ENCODE assay signal across 11 cellular contexts in the genomic region with DNA sequence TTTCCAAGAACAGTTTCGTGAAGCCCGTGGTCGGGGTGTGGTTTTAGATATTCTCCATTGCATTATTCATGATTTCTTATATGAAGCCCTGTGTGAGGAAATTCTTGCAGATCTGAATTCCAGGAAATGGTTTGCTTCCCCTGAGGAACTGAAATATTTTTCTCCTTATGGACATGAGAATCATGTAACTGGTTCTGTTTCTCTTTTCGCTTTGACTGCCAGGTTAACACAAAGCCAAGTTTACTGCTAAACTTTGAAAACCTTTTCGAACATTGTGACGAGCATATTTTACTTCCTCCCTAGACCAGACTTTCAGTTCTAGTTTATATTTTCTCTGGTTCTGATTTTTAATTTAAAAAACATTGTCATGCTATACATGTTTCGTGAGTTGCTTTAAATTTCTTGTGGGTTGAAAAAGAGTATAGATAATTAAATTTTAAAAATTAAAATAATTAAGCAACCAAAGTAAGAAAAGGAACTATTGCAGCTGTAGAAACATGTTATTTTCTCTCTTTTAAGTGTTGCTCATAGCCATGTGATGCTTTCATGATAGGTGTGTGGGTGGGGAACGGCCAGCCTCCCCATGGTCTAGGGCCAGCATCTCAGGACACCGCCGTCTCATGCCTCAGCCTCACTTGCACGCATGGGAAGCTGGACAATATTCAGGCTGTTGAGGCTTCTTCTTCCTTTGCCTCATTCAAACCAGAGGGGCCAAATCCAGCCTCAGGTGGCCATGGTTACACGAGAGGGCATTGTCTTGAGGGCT.
A peak's percentile ranks its signal among the peaks of the same experiment; 100 is the strongest.
DNase-seq lines count a peak whose midpoint lies in the region; ATAC-seq, FAIRE-seq and TF ChIP-seq lines count a peak whose summit lies in the region.
"Had no signal": no experiment of that assay in that cellular context is flagged by ENCODE, and none has a peak within 500 bp of the region (broad histone marks: within the 10 kb centered on the region; RNA-seq: fewer than 3 reads in every experiment).

No MANE protein-coding gene starts in this region.

- H3K36me3 Mint-ChIP-seq in endodermal cell (ENCODE audit: low read depth) = no peaks in the 10 kb centered on the region

- 92 to 95% methylated on average over 5 to 12 of the region's 12 CpGs for WGBS in endodermal cell (ENCODE audit: insufficient coverage in 1 of 2, insufficient read length in 1 of 2), 2 experiments

- H3K4me3 ChIP-seq in left ventricle myocardium inferior (no peak overlapping the region), endodermal cell (ENCODE audit: low read length) (no peak overlapping the region)

- H3K27ac ChIP-seq in left ventricle myocardium inferior (replicated peaks) = peak overlapping the region; percentile 5
- H3K27ac ChIP-seq in endodermal cell (ENCODE audit: low read depth, low read length) = no peak overlapping the region

- DNase-seq in GM12892 (ENCODE audit: insufficient read length) (peak; percentile 16), left ventricle myocardium inferior (no peak), NCI-H1092 treated with DMSO at 0.1 percent for 48 hours (lab: John Stamatoyannopoulos, UW) (no peak), SKM-1 treated with dmso at 0.1 percent for 144 hours (lab: John Stamatoyannopoulos, UW; ENCODE audit: unreplicated experiment) (no peak), DMS79 (lab: John Stamatoyannopoulos, UW) (no peak), endodermal cell (no peak)
- DNase-seq: DND-41; left colon; stimulated activated CD4-positive, alpha-beta T cell treated with anti-CD3 and anti-CD28 coated beads, Interleukin-1b, Interleukin-23, amount 100 ng/mL, for 48 hours had no signal

- TF ChIP-seq CTCF in left ventricle myocardium inferior (IDR thresholded peaks at IDR 0.05; ENCODE audit: borderline replicate concordance) (no peak), endodermal cell (conservative IDR thresholded peaks at IDR 0.05) (no peak)

- TF ChIP-seq POLR2A in GM12892 (IDR thresholded peaks at IDR 0.05; ENCODE audit: low read depth, low read length) = peak; percentile 35; the same call in 1 of the 2 replicates

- no peak overlapping the region for H3K27ac Mint-ChIP-seq in endodermal cell

- H3K27me3 ChIP-seq in left ventricle myocardium inferior (ENCODE audit: low read depth) (no peaks in the 10 kb centered on the region), endodermal cell (ENCODE audit: control insufficient read depth, insufficient read depth, low read length, poor library complexity, severe bottlenecking) (no peaks in the 10 kb centered on the region)

- no peaks in the 10 kb centered on the region for H3K9me3 Mint-ChIP-seq in endodermal cell

- ATAC-seq in GM21526 (IDR thresholded peaks at IDR 0.05; ENCODE audit: low FRiP score, unreplicated experiment) = peak; percentile 74
- peak; percentile 77 for ATAC-seq in HG03439 (IDR thresholded peaks at IDR 0.05; ENCODE audit: unreplicated experiment)
- ATAC-seq: left colon had no signal

- no peaks in the 10 kb centered on the region for H3K36me3 ChIP-seq in left ventricle myocardium inferior
- no peaks in the 10 kb centered on the region for H3K36me3 ChIP-seq in endodermal cell (ENCODE audit: control insufficient read depth, insufficient read depth, low read length)

- H3K9me3 ChIP-seq in left ventricle myocardium inferior (replicated peaks) (no peaks in the 10 kb centered on the region), endodermal cell (ENCODE audit: control insufficient read depth, low read length) (no peaks in the 10 kb centered on the region)

- peaks cover 12% of the 10 kb centered on the region for H3K4me1 Mint-ChIP-seq in endodermal cell

- FAIRE-seq in GM12892 (lab: Jason Lieb, UNC) = peak; percentile 92

- peaks cover 6% of the 10 kb centered on the region for H3K4me1 ChIP-seq in left ventricle myocardium inferior
- no peaks in the 10 kb centered on the region for H3K4me1 ChIP-seq in endodermal cell (ENCODE audit: control insufficient read depth, insufficient read depth, low read length)

- peaks cover 15% of the 10 kb centered on the region for H3K27me3 Mint-ChIP-seq in endodermal cell (ENCODE audit: insufficient read depth)

- intact Hi-C loops in left ventricle myocardium inferior (cut with micrococcal nuclease) = no loop called here

- no peak overlapping the region for H3K4me3 Mint-ChIP-seq in endodermal cell

- no peak overlapping the region for H3K9ac ChIP-seq in endodermal cell (ENCODE audit: extremely low read depth, low read length, poor library complexity, severe bottlenecking)
